Comparison of ENCODE assay signal across 14 cellular contexts in genomic region chr18:7174359-7175107, GRCh38. TPM values are rescaled to one million over a fixed set of nuclear protein-coding genes. Genes with fewer than 3 reads are reported as not detected.
DNase-seq lines count a peak whose midpoint lies in the region; ATAC-seq, FAIRE-seq and TF ChIP-seq lines count a peak whose summit lies in the region.
"Had no signal": no experiment of that assay in that cellular context is flagged by ENCODE, and none has a peak within 500 bp of the region (broad histone marks: within the 10 kb centered on the region; RNA-seq: fewer than 3 reads in every experiment).

No MANE protein-coding gene starts in this region.

- H3K27ac Mint-ChIP-seq in GM23338, result no peak overlapping the region
- H3K27ac Mint-ChIP-seq in CD4-positive, alpha-beta memory T cell, result no peak overlapping the region
- H3K27ac Mint-ChIP-seq: nephron had no signal

- H3K36me3 Mint-ChIP-seq in GM23338 (ENCODE audit: low read depth), result no peaks in the 10 kb centered on the region
- no peaks in the 10 kb centered on the region for H3K36me3 Mint-ChIP-seq in CD4-positive, alpha-beta memory T cell

- no peaks in the 10 kb centered on the region for H3K79me2 ChIP-seq in GM23338 (replicated peaks; ENCODE audit: insufficient read depth)

- TF ChIP-seq CTCF in GM23338 (conservative IDR thresholded peaks at IDR 0.05; ENCODE audit: low read depth in 2 of 2), result peak; percentile 22 to 64; a peak in 3 of 4 replicates
- TF ChIP-seq CTCF in tibial artery (IDR thresholded peaks at IDR 0.05), result no peak

- CTCF ChIA-PET in CD4-positive, alpha-beta memory T cell (lab: Charles Lee; ENCODE audit: partially characterized antibody), result no interaction called here

- no peaks in the 10 kb centered on the region for H3K4me1 Mint-ChIP-seq in GM23338
- no peaks in the 10 kb centered on the region for H3K4me1 Mint-ChIP-seq in CD4-positive, alpha-beta memory T cell

- H3K4me3 Mint-ChIP-seq in GM23338, result no peak overlapping the region
- no peak overlapping the region for H3K4me3 Mint-ChIP-seq in CD4-positive, alpha-beta memory T cell
- H3K4me3 Mint-ChIP-seq: nephron had no signal

- no peaks in the 10 kb centered on the region for H3K9me3 ChIP-seq in small intestine (ENCODE audit: control insufficient read depth, low read depth)
- H3K9me3 ChIP-seq in tibial artery, result no peaks in the 10 kb centered on the region
- no peaks in the 10 kb centered on the region for H3K9me3 ChIP-seq in CD4-positive, alpha-beta memory T cell (ENCODE audit: control insufficient read depth in 1 of 2, low read length in 2 of 2)
- H3K9me3 ChIP-seq: tibial nerve had no signal

- no peak overlapping the region for H3K4me3 ChIP-seq in GM23338
- H3K4me3 ChIP-seq in small intestine (ENCODE audit: low read depth in 1 of 2, low read length in 2 of 2), result no peak overlapping the region
- H3K4me3 ChIP-seq in tibial artery, result no peak overlapping the region
- H3K4me3 ChIP-seq in CD4-positive, alpha-beta memory T cell (ENCODE audit: low read length in 2 of 2), result no peak overlapping the region
- H3K4me3 ChIP-seq: PC-9, tibial nerve had no signal

- no peak for FAIRE-seq in small intestine (lab: Jason Lieb, UNC)

- H3K4me2 ChIP-seq in GM23338, result no peak overlapping the region
- H3K4me2 ChIP-seq: PC-9 had no signal

- H3K36me3 ChIP-seq in GM23338 (ENCODE audit: insufficient read depth) (no peaks in the 10 kb centered on the region), small intestine (ENCODE audit: control insufficient read depth in 2 of 2, insufficient read depth in 2 of 2, low read length in 2 of 2) (no peaks in the 10 kb centered on the region), tibial artery (no peaks in the 10 kb centered on the region)
- no peaks in the 10 kb centered on the region for H3K36me3 ChIP-seq in CD4-positive, alpha-beta memory T cell (ENCODE audit: insufficient read depth, low read length)
- H3K36me3 ChIP-seq: tibial nerve had no signal

- H3K9me3 Mint-ChIP-seq in GM23338, result no peaks in the 10 kb centered on the region
- H3K9me3 Mint-ChIP-seq in CD4-positive, alpha-beta memory T cell, result peaks cover 0 to 4% (median 0%) of the 10 kb centered on the region in 8 donors
- H3K9me3 Mint-ChIP-seq: nephron had no signal

- 64 to 79% (median 78%) methylated on average over 14 of the region's 14 CpGs for WGBS in small intestine, 3 donors

- H3K4me1 ChIP-seq in GM23338 (ENCODE audit: insufficient read depth) (no peaks in the 10 kb centered on the region), small intestine (ENCODE audit: control insufficient read depth in 2 of 2, insufficient read depth in 1 of 2, low read depth in 1 of 2, low read length in 1 of 2) (no peaks in the 10 kb centered on the region), tibial artery (peaks cover 0 to 5% (median 0%) of the 10 kb centered on the region in 4 donors)
- H3K4me1 ChIP-seq in CD4-positive, alpha-beta memory T cell (ENCODE audit: insufficient read depth, low read length), result no peaks in the 10 kb centered on the region
- H3K4me1 ChIP-seq: tibial nerve had no signal

- no peaks in the 10 kb centered on the region for H3K27me3 ChIP-seq in GM23338 (ENCODE audit: insufficient read depth)
- H3K27me3 ChIP-seq in small intestine (ENCODE audit: control insufficient read depth in 2 of 2, insufficient read depth in 2 of 2, low read length in 2 of 2), result no peaks in the 10 kb centered on the region
- H3K27me3 ChIP-seq in tibial artery, result peaks cover 0 to 16% of the 10 kb centered on the region in 2 donors
- H3K27me3 ChIP-seq in CD4-positive, alpha-beta memory T cell (ENCODE audit: insufficient read depth, low read length), result no peaks in the 10 kb centered on the region
- H3K27me3 ChIP-seq: tibial nerve had no signal

- no peaks in the 10 kb centered on the region for H3K9me2 ChIP-seq in GM23338 (ENCODE audit: insufficient read depth)

- POLR2A ChIA-PET in CD4-positive, alpha-beta memory T cell (lab: Charles Lee; ENCODE audit: partially characterized antibody), result no interaction called here

- peak; percentile 56 for ATAC-seq in GM23338
- ATAC-seq in left ventricle myocardium superior, result peak; percentile 46

- 0 out of 2 replicates have a peak overlapping the region, but pooled peaks have one; percentile 10 for H2AFZ ChIP-seq in GM23338
- H2AFZ ChIP-seq: PC-9 had no signal

- peaks cover 1% of the 10 kb centered on the region for H3K27me3 Mint-ChIP-seq in GM23338 (ENCODE audit: insufficient read depth, low read depth, poor library complexity)
- H3K27me3 Mint-ChIP-seq in CD4-positive, alpha-beta memory T cell, result no peaks in the 10 kb centered on the region

- intact Hi-C loops in left ventricle myocardium superior (cut with micrococcal nuclease), result no loop called here
- intact Hi-C loops in tibial artery (cut with DNase I; ENCODE audit: low total_unique reads), result loop anchor here (5.0 kb wide), 1 partner anchor 257 kb away; no protein-coding TSS in a partner anchor
- intact Hi-C loops in CD4-positive, alpha-beta memory T cell (cut with micrococcal nuclease), result no loop called here

- H4K20me1 ChIP-seq in GM23338 (replicated peaks; ENCODE audit: insufficient read depth), result no peaks in the 10 kb centered on the region

- in situ Hi-C loops in SK-MEL-5 (cut with HindIII; ENCODE audit: low pct_unique_long_range_greater_than_20kb, low sequenced_read_pairs), result no loop called here

- no peaks in the 10 kb centered on the region for H3F3A ChIP-seq in GM23338 (replicated peaks; ENCODE audit: low read depth)

- DNase-seq in GM23338 (ENCODE audit: low spot score) (peak; percentile 28), SK-MEL-5 (ENCODE audit: low read depth, low spot score) (peak; percentile 59), left ventricle myocardium superior (no peak), small intestine (peak; percentile 13), NCI-H69 (lab: John Stamatoyannopoulos, UW) (no peak), NCI-H1092 treated with DMSO at 0.1 percent for 48 hours (lab: John Stamatoyannopoulos, UW) (no peak), tibial artery (no peak)
- no peak for DNase-seq in CD4-positive, alpha-beta memory T cell
- DNase-seq: activated CD4-positive, alpha-beta T cell treated with anti-CD3 and anti-CD28 coated beads for 1 hour; cortex of kidney; HCEC 1CT; PC-9 had no signal

- H3K27ac ChIP-seq in GM23338 (ENCODE audit: low read depth) (no peak overlapping the region), small intestine (ENCODE audit: low read depth in 1 of 2, low read length in 1 of 2) (no peak overlapping the region), tibial artery (no peak overlapping the region)
- no peak overlapping the region for H3K27ac ChIP-seq in CD4-positive, alpha-beta memory T cell (ENCODE audit: low read depth, low read length)
- H3K27ac ChIP-seq: PC-9, tibial nerve had no signal

TF ChIP-seq in GM23338, 12 proteins besides CTCF, POLR2A, EP300 and RAD21:
- TF ChIP-seq ZNF114 (CRISPR knock-in tag; IDR thresholded peaks at IDR 0.05) (no peak), ZNF331 (CRISPR knock-in tag; IDR thresholded peaks at IDR 0.05; ENCODE audit: low read depth) (no peak), REST (IDR thresholded peaks at IDR 0.05; ENCODE audit: unreplicated experiment) (no peak)

RNA-seq across cellular contexts. Expression of gene LRRC30, which starts 56.4 kb away (rescaled TPM):
- not detected in 2 replicates for total RNA-seq in GM23338 (2014; rRNA removed; shearing (Covaris generic))
- polyA plus RNA-seq in GM23338 (2016; fragmentation: Nextera tagmentation; extraction: Ambion mirVana) (not detected in 2 replicates), small intestine (not detected)
- not detected in 2 replicates for total RNA-seq in SK-MEL-5 (2014; rRNA removed; shearing (Covaris generic))
- not detected in 2 replicates for polyA plus RNA-seq in SK-MEL-5 (2015; cell fraction: cytosol; rRNA removed)
- not detected in 2 replicates for polyA plus RNA-seq in SK-MEL-5 (2015; cell fraction: nucleus; rRNA removed)
- not detected for total RNA-seq in left ventricle myocardium superior
- not detected for total RNA-seq in CD4-positive, alpha-beta memory T cell
- polyA plus RNA-seq in CD4-positive, alpha-beta memory T cell, result not detected
- total RNA-seq: PC-9, tibial nerve had no signal

RNA-seq across cellular contexts. Expression of gene LAMA1, which starts 56.9 kb away (rescaled TPM):
- 47.6 and 52.3 TPM in 2 replicates for total RNA-seq in GM23338 (2014; rRNA removed; shearing (Covaris generic))
- polyA plus RNA-seq in GM23338 (2016; fragmentation: Nextera tagmentation; extraction: Ambion mirVana), result 14.8 and 15.9 TPM in 2 replicates
- 116 and 131 TPM in 2 replicates for total RNA-seq in SK-MEL-5 (2014; rRNA removed; shearing (Covaris generic))
- polyA plus RNA-seq in SK-MEL-5 (2015; cell fraction: cytosol; rRNA removed), result 149 and 195 TPM in 2 replicates
- polyA plus RNA-seq in SK-MEL-5 (2015; cell fraction: nucleus; rRNA removed), result 323 and 397 TPM in 2 replicates
- 0.17 TPM for total RNA-seq in left ventricle myocardium superior
- 1 to 10 TPM in 2 of 3 donors, under 1 TPM in 1; 0.40 to 5.7 (median 4.2) TPM for polyA plus RNA-seq in small intestine
- not detected for total RNA-seq in CD4-positive, alpha-beta memory T cell
- polyA plus RNA-seq in CD4-positive, alpha-beta memory T cell, result not detected
- total RNA-seq: PC-9 had no signal

Comparison
In these comparisons a context has a peak if more than half of its experiments do, and no peak if none do; other contexts are left out.
1. DNase-seq: peak in GM23338 (single experiment), SK-MEL-5 (single experiment) and small intestine (single experiment); none in left ventricle myocardium superior (single experiment), NCI-H69 (single experiment), NCI-H1092 treated with DMSO at 0.1 percent for 48 hours (single experiment), tibial artery (0 of 2) and CD4-positive, alpha-beta memory T cell (0 of 5).
2. CTCF ChIP-seq: peak in GM23338 (2 of 2); none in tibial artery (0 of 2).
3. RNA of gene LAMA1, which starts 56.9 kb away (total RNA-seq): 116 to 131 TPM in SK-MEL-5 and 47.6 to 52.3 TPM in GM23338; 0.17 TPM in left ventricle myocardium superior (single experiment) and not detected in CD4-positive, alpha-beta memory T cell; every median in the first group is over 10 times any median in the second.